ENCODE assay signal across 19 cellular contexts in the genomic region with DNA sequence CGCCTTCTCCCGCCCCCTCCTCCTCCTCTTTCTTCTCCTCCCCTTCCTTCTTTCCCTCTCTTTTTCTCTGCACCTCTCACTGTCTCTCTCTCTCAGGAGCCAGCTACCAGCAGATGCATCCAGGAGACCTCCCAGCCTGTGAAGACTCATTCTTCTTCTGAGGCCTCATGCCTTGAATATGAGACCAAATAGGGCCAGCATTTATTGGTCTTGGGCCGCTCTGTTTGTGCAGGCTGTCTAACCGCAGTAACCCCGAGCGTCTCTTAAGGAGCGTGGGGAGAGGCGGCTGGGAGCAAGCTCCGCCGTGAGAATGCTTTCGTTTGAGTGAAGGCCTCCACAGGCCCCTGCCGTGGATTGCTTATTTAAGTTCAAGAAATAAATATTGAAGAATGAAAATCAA.
"Had no signal": no experiment of that assay in that cellular context is flagged by ENCODE, and none has a peak within 500 bp of the region (broad histone marks: within the 10 kb centered on the region; RNA-seq: fewer than 3 reads in every experiment).

No MANE protein-coding gene starts in this region.

- H3K27ac Mint-ChIP-seq: natural killer cell; stimulated activated effector memory CD8-positive, alpha-beta T cell treated with anti-CD3 and anti-CD28 coated beads, Interleukin-12 subunit alpha, Interleukin-12 subunit beta, amount 100 ng/mL, for 72 hours; stimulated activated naive CD8-positive, alpha-beta T cell treated with anti-CD3 and anti-CD28 coated beads, Interleukin-15, Interleukin-2, amounts not matched to agents 100 ng/mL and 50 ng/mL, for 24 hours had no signal

- H3K27ac ChIP-seq: heart right ventricle, parathyroid adenoma, prostate gland, right lobe of liver, skin epidermis, thoracic aorta had no signal

- H3K36me3 ChIP-seq: heart right ventricle, prostate gland, right lobe of liver, thoracic aorta, transverse colon had no signal

- H3K9me3 ChIP-seq: heart right ventricle, prostate gland, right lobe of liver, thoracic aorta, transverse colon had no signal

- ATAC-seq: esophagus mucosa; heart right ventricle; natural killer cell; right lobe of liver; stimulated activated effector memory CD8-positive, alpha-beta T cell treated with anti-CD3 and anti-CD28 coated beads, Interleukin-12 subunit alpha, Interleukin-12 subunit beta, amount 100 ng/mL, for 72 hours had no signal

- H3K4me3 Mint-ChIP-seq: central memory CD8-positive, alpha-beta T cell; natural killer cell; stimulated activated effector memory CD8-positive, alpha-beta T cell treated with anti-CD3 and anti-CD28 coated beads, Interleukin-12 subunit alpha, Interleukin-12 subunit beta, amount 100 ng/mL, for 72 hours; stimulated activated naive CD8-positive, alpha-beta T cell treated with anti-CD3 and anti-CD28 coated beads, Interleukin-15, Interleukin-2, amounts not matched to agents 100 ng/mL and 50 ng/mL, for 24 hours had no signal

- H3K4me1 ChIP-seq: heart right ventricle, parathyroid adenoma, prostate gland, right lobe of liver, transverse colon had no signal

- H3K79me2 ChIP-seq: parathyroid adenoma had no signal

- H3K36me3 Mint-ChIP-seq: natural killer cell; stimulated activated effector memory CD8-positive, alpha-beta T cell treated with anti-CD3 and anti-CD28 coated beads, Interleukin-12 subunit alpha, Interleukin-12 subunit beta, amount 100 ng/mL, for 72 hours had no signal

- H3K4me1 Mint-ChIP-seq: central memory CD8-positive, alpha-beta T cell; natural killer cell had no signal

- H3K9me3 Mint-ChIP-seq: central memory CD8-positive, alpha-beta T cell; natural killer cell; stimulated activated effector memory CD8-positive, alpha-beta T cell treated with anti-CD3 and anti-CD28 coated beads, Interleukin-12 subunit alpha, Interleukin-12 subunit beta, amount 100 ng/mL, for 72 hours had no signal

- H3K9ac ChIP-seq: parathyroid adenoma had no signal

- H3K27me3 ChIP-seq: heart right ventricle, right lobe of liver, transverse colon had no signal

- H3K4me3 ChIP-seq: heart right ventricle, prostate gland, right lobe of liver, skin epidermis, thoracic aorta, transverse colon had no signal

- DNase-seq: effector memory CD4-positive, alpha-beta T cell; heart right ventricle; hypothalamus; kidney glomerular epithelial cell; natural killer cell; occipital lobe; retina; right lobe of liver; stimulated activated CD4-positive, alpha-beta T cell treated with anti-CD3 and anti-CD28 coated beads, Interleukin-4, amount 100 ng/mL, for 1 hour; stimulated activated CD8-positive, alpha-beta memory T cell treated with anti-CD3 and anti-CD28 coated beads, Interleukin-4, amount 100 ng/mL, for 48 hours; transverse colon had no signal

- H2AFZ ChIP-seq: parathyroid adenoma had no signal
